ENCODE assay signal across 8 cellular contexts in genomic region chrX:12701625-12702024, GRCh38.
DNase-seq lines count a peak whose midpoint lies in the region; TF ChIP-seq lines count a peak whose summit lies in the region.

No MANE protein-coding gene starts in this region.

- DNase-seq in AG04449 (ENCODE audit: low read depth, low spot score) (no peak), GM13977 (ENCODE audit: low spot score) (peak; percentile 36), Karpas-422 (peak; percentile 84), astrocyte of the spinal cord (ENCODE audit: low read depth, low spot score) (peak; percentile 54), islet precursor cell (peak; percentile 73), epidermal melanocyte (ENCODE audit: insufficient read length, low spot score) (no peak)
- DNase-seq in stimulated activated CD4-positive, alpha-beta T cell treated with anti-CD3 and anti-CD28 coated beads, Interleukin-4, amount 100 ng/mL, for 1 hour, result peak; percentile 4

- H2AFZ ChIP-seq in Karpas-422 (ENCODE audit: low read length) (no peak overlapping the region), OCI-LY3 (ENCODE audit: low read depth, low read length) (no peak overlapping the region)

- H4K20me1 ChIP-seq in Karpas-422 (ENCODE audit: insufficient read depth, low read depth, low read length) (no peaks in the 10 kb centered on the region), OCI-LY3 (ENCODE audit: insufficient read depth, low read length) (no peaks in the 10 kb centered on the region)

- no peak overlapping the region for H3K27ac ChIP-seq in Karpas-422 (ENCODE audit: low read length)
- no peak overlapping the region for H3K27ac ChIP-seq in OCI-LY3 (ENCODE audit: low read length)

- POLR2A ChIA-PET in AG04449 (lab: Yijun Ruan, JAX), result no interaction called here

- no peaks in the 10 kb centered on the region for H3K36me3 ChIP-seq in Karpas-422 (ENCODE audit: insufficient read depth, low read length)
- no peaks in the 10 kb centered on the region for H3K36me3 ChIP-seq in OCI-LY3 (replicated peaks; ENCODE audit: low read depth, low read length)

- no peaks in the 10 kb centered on the region for H3K9me3 ChIP-seq in Karpas-422 (ENCODE audit: low read length)
- H3K9me3 ChIP-seq in OCI-LY3 (ENCODE audit: insufficient read depth, low read length), result no peaks in the 10 kb centered on the region

- H3K27me3 ChIP-seq in Karpas-422 (ENCODE audit: low read length) (no peaks in the 10 kb centered on the region), OCI-LY3 (ENCODE audit: low read depth, low read length) (no peaks in the 10 kb centered on the region; the same call in 1 of the 2 replicates)

- TF ChIP-seq CTCF in AG04449 (IDR thresholded peaks at IDR 0.05; ENCODE audit: insufficient read depth, low read length, missing control alignments) (peak; percentile 51), GM13977 (IDR thresholded peaks at IDR 0.05; ENCODE audit: extremely low read depth, insufficient read depth, missing control alignments) (peak; percentile 63), OCI-LY3 (IDR thresholded peaks at IDR 0.05; ENCODE audit: low read depth, low read length) (peak; percentile 75), astrocyte of the spinal cord (IDR thresholded peaks at IDR 0.05; ENCODE audit: low read depth, low read length) (peak; percentile 59)

- H3K9me2 ChIP-seq in Karpas-422 (replicated peaks; ENCODE audit: insufficient read depth, low read length), result no peaks in the 10 kb centered on the region

- H3K9ac ChIP-seq in Karpas-422 (ENCODE audit: low read length), result no peak overlapping the region
- no peak overlapping the region for H3K9ac ChIP-seq in OCI-LY3 (ENCODE audit: low read length)

- in situ Hi-C loops in GM13977 (cut with MboI; ENCODE audit: low pct_unique_long_range_greater_than_20kb, low sequenced_read_pairs, unreplicated experiment) (no loop called here), astrocyte of the spinal cord (cut with HindIII; ENCODE audit: low sequenced_read_pairs) (no loop called here)

- H3K4me2 ChIP-seq in Karpas-422 (ENCODE audit: low read depth, low read length, poor library complexity, severe bottlenecking) (no peak overlapping the region), OCI-LY3 (ENCODE audit: low read length) (peak overlapping the region; percentile 55)

- H3K4me1 ChIP-seq in Karpas-422 (ENCODE audit: low read length) (no peaks in the 10 kb centered on the region), OCI-LY3 (ENCODE audit: low read length) (0 out of 2 replicates have a peak, but pooled peaks cover 2% of the 10 kb centered on the region)

- CTCF ChIA-PET in AG04449 (lab: Yijun Ruan, JAX), result interaction anchor here (0.5 to 2.6 kb wide), 18 partner anchors 11 to 934 kb away, joined by 3 to 16 read pairs (median 3); no protein-coding TSS in a partner anchor

- H3K4me3 ChIP-seq in AG04449 (ENCODE audit: low read depth, low read length) (no peak overlapping the region), Karpas-422 (ENCODE audit: low read length) (no peak overlapping the region), OCI-LY3 (ENCODE audit: low read length) (peak overlapping the region; percentile 39; the same call in 1 of the 2 replicates), astrocyte of the spinal cord (ENCODE audit: low read depth, low read length) (no peak overlapping the region)

- no peaks in the 10 kb centered on the region for H3K79me2 ChIP-seq in Karpas-422 (ENCODE audit: low read length)
- no peaks in the 10 kb centered on the region for H3K79me2 ChIP-seq in OCI-LY3 (ENCODE audit: low read length)

Comparison
In these comparisons a context has a peak if more than half of its experiments do, and no peak if none do; other contexts are left out.
1. DNase-seq: peak in GM13977 (single experiment), Karpas-422 (single experiment), astrocyte of the spinal cord (single experiment), islet precursor cell (single experiment) and stimulated activated CD4-positive, alpha-beta T cell treated with anti-CD3 and anti-CD28 coated beads, Interleukin-4, amount 100 ng/mL, for 1 hour (single experiment); none in AG04449 (single experiment) and epidermal melanocyte (single experiment).
2. Peak in every context shown above with its lines, with median percentiles within 50 percentile points of each other: CTCF ChIP-seq.